Comparison of ENCODE assay signal across 20 cellular contexts in genomic region chr6:53830356-53830755, GRCh38.
"Had no signal": no experiment of that assay in that cellular context is flagged by ENCODE, and none has a peak within 500 bp of the region (broad histone marks: within the 10 kb centered on the region; RNA-seq: fewer than 3 reads in every experiment).

No MANE protein-coding gene starts in this region.

- H3K4me3 Mint-ChIP-seq: activated CD8-positive, alpha-beta T cell treated with anti-CD3 and anti-CD28 coated beads, Interleukin-2, amount 10 ng/mL, durations not matched to agents 7 days and 5 days; activated naive CD4-positive, alpha-beta T cell treated with anti-CD3 and anti-CD28 coated beads, Interleukin-2, amount 10 ng/mL, durations not matched to agents 7 days and 5 days; activated naive CD8-positive, alpha-beta T cell treated with anti-CD3 and anti-CD28 coated beads, Interleukin-2, amount 50 U/mL, for 24 hours; activated T-cell treated with anti-CD3 and anti-CD28 coated beads, Interleukin-2, amount 50 U/mL, for 4 hours; endodermal cell; natural killer cell; T-cell had no signal

- H3K27me3 ChIP-seq: brain microvascular endothelial cell, pancreas, thyroid gland had no signal

- H3K27ac ChIP-seq: brain microvascular endothelial cell, left ventricle myocardium inferior, pancreas, thyroid gland had no signal

- H3K36me3 Mint-ChIP-seq: activated naive CD4-positive, alpha-beta T cell treated with anti-CD3 and anti-CD28 coated beads, Interleukin-2, amount 10 ng/mL, durations not matched to agents 7 days and 5 days; natural killer cell; T-cell had no signal

- ATAC-seq: activated CD8-positive, alpha-beta T cell treated with anti-CD3 and anti-CD28 coated beads, Interleukin-2, amount 10 ng/mL, durations not matched to agents 7 days and 5 days; activated naive CD8-positive, alpha-beta T cell treated with anti-CD3 and anti-CD28 coated beads, Interleukin-2, amount 50 U/mL, for 24 hours; activated T-cell treated with anti-CD3 and anti-CD28 coated beads, Interleukin-2, amount 50 U/mL, for 4 hours; natural killer cell; T-cell had no signal

- H3K4me3 ChIP-seq: left ventricle myocardium inferior, pancreas, thyroid gland had no signal

- H3K4me1 Mint-ChIP-seq: activated naive CD4-positive, alpha-beta T cell treated with anti-CD3 and anti-CD28 coated beads, Interleukin-2, amount 10 ng/mL, durations not matched to agents 7 days and 5 days had no signal

- H3K27me3 Mint-ChIP-seq: activated naive CD4-positive, alpha-beta T cell treated with anti-CD3 and anti-CD28 coated beads, Interleukin-2, amount 10 ng/mL, durations not matched to agents 7 days and 5 days; activated naive CD8-positive, alpha-beta T cell treated with anti-CD3 and anti-CD28 coated beads, Interleukin-2, amount 50 U/mL, for 24 hours; T-cell had no signal

- DNase-seq: activated CD4-positive, alpha-beta T cell treated with anti-CD3 and anti-CD28 coated beads for 48 hours; activated CD4-positive, CD25-positive, alpha-beta regulatory T cell; activated CD8-positive, alpha-beta memory T cell treated with anti-CD3 and anti-CD28 coated beads, Interleukin-2, amount 50 U/mL, for 4 hours; activated CD8-positive, alpha-beta T cell treated with anti-CD3 and anti-CD28 coated beads, Interleukin-2, amount 10 ng/mL, durations not matched to agents 7 days and 5 days; activated naive CD4-positive, alpha-beta T cell treated with anti-CD3 and anti-CD28 coated beads, Interleukin-2, amount 10 ng/mL, durations not matched to agents 7 days and 5 days; activated naive CD8-positive, alpha-beta T cell treated with anti-CD3 and anti-CD28 coated beads, Interleukin-2, amount 50 U/mL, for 24 hours; activated T-cell treated with anti-CD3 and anti-CD28 coated beads, Interleukin-2, amount 50 U/mL, for 4 hours; anterior cingulate cortex; brain microvascular endothelial cell; central memory CD4-positive, alpha-beta T cell; endodermal cell; foreskin melanocyte; left ventricle myocardium inferior; natural killer cell; pancreas; stimulated activated CD4-positive, alpha-beta T cell treated with anti-CD3 and anti-CD28 coated beads, Interleukin-2, amount 100 ng/mL, for 24 hours; stimulated activated naive CD4-positive, alpha-beta T cell treated with Interleukin-2 at 50 U/mL for 16 hours; T-cell; T-helper 9 cell; thyroid gland had no signal

- H3K36me3 ChIP-seq: brain microvascular endothelial cell, left ventricle myocardium inferior, pancreas, thyroid gland had no signal

- H3K27ac Mint-ChIP-seq: activated CD8-positive, alpha-beta T cell treated with anti-CD3 and anti-CD28 coated beads, Interleukin-2, amount 10 ng/mL, durations not matched to agents 7 days and 5 days; activated naive CD4-positive, alpha-beta T cell treated with anti-CD3 and anti-CD28 coated beads, Interleukin-2, amount 10 ng/mL, durations not matched to agents 7 days and 5 days; activated naive CD8-positive, alpha-beta T cell treated with anti-CD3 and anti-CD28 coated beads, Interleukin-2, amount 50 U/mL, for 24 hours; natural killer cell; T-cell had no signal

- H3K9me3 ChIP-seq: left ventricle myocardium inferior, pancreas, thyroid gland had no signal
